8 cellular contexts compared by ENCODE assay signal in the genomic region with DNA sequence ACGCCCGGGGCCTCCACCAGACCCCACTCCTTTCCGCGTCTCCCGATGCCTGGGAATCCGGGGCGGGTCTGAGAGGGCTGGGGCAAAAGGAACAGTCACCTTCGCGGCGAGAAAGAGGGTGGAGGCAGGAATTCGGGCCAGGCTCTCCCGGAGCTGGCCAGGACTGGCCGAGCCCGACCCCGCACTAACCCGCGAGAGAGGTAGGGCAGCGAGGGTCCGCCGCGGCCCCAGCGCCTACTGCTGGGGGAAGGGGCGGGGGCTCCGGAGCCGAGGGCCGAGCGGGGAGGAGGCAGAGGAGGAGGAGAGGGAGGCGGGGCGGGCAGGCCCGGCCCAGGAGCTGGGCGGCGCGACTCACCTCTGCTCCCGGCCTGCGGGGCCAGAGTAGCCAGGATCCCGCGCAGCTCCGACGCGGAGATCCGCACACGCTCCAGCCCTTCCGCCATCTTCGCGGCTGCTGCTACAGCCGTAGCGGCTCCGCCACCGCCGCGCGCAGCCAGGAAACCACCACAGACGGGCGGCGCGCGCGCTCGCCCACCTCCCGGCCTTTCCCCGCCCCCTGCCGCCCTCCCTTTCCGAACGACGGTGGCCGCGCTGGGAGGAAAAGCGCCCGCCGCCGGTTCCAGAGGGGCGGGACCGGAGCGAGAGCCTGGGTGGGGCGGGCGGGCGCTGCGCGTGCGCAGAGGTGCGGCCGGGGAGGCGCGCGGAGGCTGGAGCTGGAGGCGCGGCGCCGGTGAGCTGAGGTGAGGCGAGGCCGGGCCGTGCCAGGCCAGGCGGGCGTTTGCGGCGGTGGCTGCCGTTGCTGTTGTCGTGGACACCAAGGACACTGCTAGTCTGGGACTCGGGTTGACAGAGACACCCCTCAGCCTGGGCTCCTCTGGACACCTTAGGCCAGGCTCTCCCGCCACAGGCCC. TPM values are rescaled to one million over a fixed set of nuclear protein-coding genes. Genes with fewer than 3 reads are reported as not detected.
DNase-seq lines count a peak whose midpoint lies in the region; ATAC-seq, FAIRE-seq and TF ChIP-seq lines count a peak whose summit lies in the region.

A gene (minus strand): TSS at position 508 of the 911 bp plus-strand sequence. CDS start 65 bp downstream, at position 443.
A gene with protein sequence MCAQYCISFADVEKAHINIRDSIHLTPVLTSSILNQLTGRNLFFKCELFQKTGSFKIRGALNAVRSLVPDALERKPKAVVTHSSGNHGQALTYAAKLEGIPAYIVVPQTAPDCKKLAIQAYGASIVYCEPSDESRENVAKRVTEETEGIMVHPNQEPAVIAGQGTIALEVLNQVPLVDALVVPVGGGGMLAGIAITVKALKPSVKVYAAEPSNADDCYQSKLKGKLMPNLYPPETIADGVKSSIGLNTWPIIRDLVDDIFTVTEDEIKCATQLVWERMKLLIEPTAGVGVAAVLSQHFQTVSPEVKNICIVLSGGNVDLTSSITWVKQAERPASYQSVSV (plus strand): TSS at position 673 of the 911 bp plus-strand sequence. CDS start 11,611 bp downstream, outside the sequence.

- WGBS in A549 (ENCODE audit: missing lambda C conversion rate) = 2% methylated on average over 49 of the region's 100 CpGs
- WGBS in mammary epithelial cell (ENCODE audit: low coverage, missing lambda C conversion rate) = 0% methylated on average over 8 of the region's 100 CpGs
- 0 to 1% (median 0%) methylated on average over 58 to 100 of the region's 100 CpGs for WGBS in small intestine, 3 donors

- TF ChIP-seq POLR2A in A549 (IDR thresholded peaks at IDR 0.05; ENCODE audit: low read length) = peak; percentile 86

- H4K20me1 ChIP-seq in mammary epithelial cell (ENCODE audit: insufficient read depth, low read length) = no peaks in the 10 kb centered on the region

- intact Hi-C loops in mammary epithelial cell (cut with micrococcal nuclease) = loop anchor here (1.0 kb wide), 1 partner anchor 33 kb away; a partner anchor contains a TSS

- BruUV-seq in mammary epithelial cell (replicated peaks; lab: Mats Ljungman, UMichigan) = no TSS peak

- H3K36me3 ChIP-seq in mammary epithelial cell (ENCODE audit: insufficient read depth, low read length) (no peaks in the 10 kb centered on the region), iPS-20b (ENCODE audit: insufficient read depth, low read depth, low read length) (peaks cover 23% of the 10 kb centered on the region), small intestine (ENCODE audit: control insufficient read depth in 2 of 2, insufficient read depth in 2 of 2, low read length in 2 of 2) (peaks cover 0 to 7% of the 10 kb centered on the region in 2 donors)

- FAIRE-seq in A549 (lab: Jason Lieb, UNC) (no peak), small intestine (lab: Jason Lieb, UNC) (no peak)

- ATAC-seq in A549 (peak; percentile 96 to 97), GM18520 (IDR thresholded peaks at IDR 0.05; ENCODE audit: unreplicated experiment) (peak; percentile 72), HG03060 (IDR thresholded peaks at IDR 0.05; ENCODE audit: low read depth, unreplicated experiment) (peak; percentile 38)

- H2AFZ ChIP-seq in mammary epithelial cell (ENCODE audit: low read depth, low read length) = peak within 1 kb of the TSS; percentile 96

- peak within 1 kb of the TSS; percentile 97 to 99 for H3K27ac ChIP-seq in A549
- peak within 1 kb of the TSS; percentile 85 for H3K27ac ChIP-seq in mammary epithelial cell (ENCODE audit: insufficient read depth, low read depth, low read length)
- no peak within 1 kb of the TSS for H3K27ac ChIP-seq in iPS-20b (ENCODE audit: low read length)
- peak within 1 kb of the TSS; percentile 80 to 92 for H3K27ac ChIP-seq in small intestine (ENCODE audit: low read depth in 1 of 2, low read length in 1 of 2)

- TF ChIP-seq CTCF in A549 (IDR thresholded peaks at IDR 0.05) (no peak), WI38 (IDR thresholded peaks at IDR 0.05; ENCODE audit: low read depth, low read length) (no peak), mammary epithelial cell (conservative IDR thresholded peaks at IDR 0.05 in 1 of 2, IDR thresholded peaks at IDR 0.05 in 1 of 2; ENCODE audit: extremely low read depth in 1 of 2, insufficient read depth in 1 of 2, low read depth in 1 of 2, low read length in 2 of 2) (no peak)

- dilution Hi-C loops in mammary epithelial cell (cut with HindIII; ENCODE audit: low sequenced_read_pairs) = no loop called here

- POLR2A ChIA-PET in A549 (lab: Yijun Ruan, JAX) = interaction anchor here (0.6 to 2.6 kb wide), 22 partner anchors 9 to 961 kb away, joined by 3 to 37 read pairs (median 5); a partner anchor contains a TSS

- peak within 1 kb of the TSS; percentile 98 for H3K4me2 ChIP-seq in A549
- H3K4me2 ChIP-seq in mammary epithelial cell (ENCODE audit: insufficient read depth, low read depth, low read length) = peak within 1 kb of the TSS; percentile 94

- in situ Hi-C loops in mammary epithelial cell (cut with MboI; ENCODE audit: low sequenced_read_pairs in 2 of 2) = no loop called here

- peak within 1 kb of the TSS; percentile 75 for H3K4me3 ChIP-seq in A549
- peak within 1 kb of the TSS; percentile 92 for H3K4me3 ChIP-seq in WI38 (ENCODE audit: low read depth, low read length)
- H3K4me3 ChIP-seq in mammary epithelial cell (replicated peaks in 1 of 3; ENCODE audit: insufficient read depth in 1 of 3, low read depth in 2 of 3, low read length in 3 of 3) = peak within 1 kb of the TSS; percentile 92 to 99 (median 96)
- H3K4me3 ChIP-seq in iPS-20b (ENCODE audit: low read length) = peak within 1 kb of the TSS; percentile 89
- H3K4me3 ChIP-seq in small intestine (ENCODE audit: low read depth in 1 of 2, low read length in 2 of 2) = peak within 1 kb of the TSS; percentile 67 to 93

- no peaks in the 10 kb centered on the region for H3K27me3 ChIP-seq in mammary epithelial cell (ENCODE audit: insufficient read depth, low read length)
- no peaks in the 10 kb centered on the region for H3K27me3 ChIP-seq in iPS-20b (ENCODE audit: insufficient read depth, low read length)
- no peaks in the 10 kb centered on the region for H3K27me3 ChIP-seq in small intestine (ENCODE audit: control insufficient read depth in 2 of 2, insufficient read depth in 2 of 2, low read length in 2 of 2)

- H3K9ac ChIP-seq in mammary epithelial cell (ENCODE audit: insufficient read depth, low read length) (peak within 1 kb of the TSS; percentile 96), iPS-20b (ENCODE audit: low read depth, low read length) (peak within 1 kb of the TSS; percentile 84)

- CTCF ChIA-PET in A549 (lab: Yijun Ruan, JAX) = interaction anchor here (0.6 to 3.0 kb wide), 13 partner anchors 8 to 278 kb away, joined by 3 to 15 read pairs (median 4); a partner anchor contains a TSS
- CTCF ChIA-PET in mammary epithelial cell (lab: Charles Lee; ENCODE audit: low non-redundant PET) = interaction anchor here (0.7 kb wide), 1 partner anchor 275 kb away, joined by 3 read pairs; no protein-coding TSS in a partner anchor

- H3K79me2 ChIP-seq in mammary epithelial cell (ENCODE audit: insufficient read depth, low read length) = peaks cover 73% of the 10 kb centered on the region

- no peak for TF ChIP-seq EP300 in A549 (IDR thresholded peaks at IDR 0.05)

- TF ChIP-seq RAD21 in A549 (conservative IDR thresholded peaks at IDR 0.05 in 1 of 2, IDR thresholded peaks at IDR 0.05 in 1 of 2) = no peak

- no peaks in the 10 kb centered on the region for H3K9me3 ChIP-seq in A549
- H3K9me3 ChIP-seq in mammary epithelial cell (replicated peaks; ENCODE audit: insufficient read depth, low read length) = no peaks in the 10 kb centered on the region
- H3K9me3 ChIP-seq in iPS-20b (ENCODE audit: insufficient read depth, low read depth, low read length) = no peaks in the 10 kb centered on the region
- H3K9me3 ChIP-seq in small intestine (ENCODE audit: control insufficient read depth, low read depth) = no peaks in the 10 kb centered on the region

- peaks cover 13% of the 10 kb centered on the region; the same call in 2 of the 3 replicates for H3K4me1 ChIP-seq in A549
- H3K4me1 ChIP-seq in mammary epithelial cell (ENCODE audit: insufficient read depth, low read length) = peaks cover 16% of the 10 kb centered on the region
- H3K4me1 ChIP-seq in iPS-20b (ENCODE audit: insufficient read depth, low read length) = no peaks in the 10 kb centered on the region; the same call in 1 of the 2 replicates
- H3K4me1 ChIP-seq in small intestine (ENCODE audit: control insufficient read depth in 2 of 2, insufficient read depth in 1 of 2, low read depth in 1 of 2, low read length in 1 of 2) = no peaks in the 10 kb centered on the region

- DNase-seq in A549 (ENCODE audit: low read depth in 1 of 2, low spot score in 1 of 2) (peak; percentile 92 to 95), NCI-H2171 treated with DMSO at 0.1 percent for 48 hours (lab: John Stamatoyannopoulos, UW) (peak; percentile 85), mammary epithelial cell (peak; percentile 92), small intestine (peak; percentile 92)

TF ChIP-seq in A549, 52 proteins besides CTCF, POLR2A, EP300 and RAD21 (continues in another document):
- no peak for TF ChIP-seq ZC3H11A (IDR thresholded peaks at IDR 0.05)
- TF ChIP-seq, protein P1, sequence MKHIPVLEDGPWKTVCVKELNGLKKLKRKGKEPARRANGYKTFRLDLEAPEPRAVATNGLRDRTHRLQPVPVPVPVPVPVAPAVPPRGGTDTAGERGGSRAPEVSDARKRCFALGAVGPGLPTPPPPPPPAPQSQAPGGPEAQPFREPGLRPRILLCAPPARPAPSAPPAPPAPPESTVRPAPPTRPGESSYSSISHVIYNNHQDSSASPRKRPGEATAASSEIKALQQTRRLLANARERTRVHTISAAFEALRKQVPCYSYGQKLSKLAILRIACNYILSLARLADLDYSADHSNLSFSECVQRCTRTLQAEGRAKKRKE (CRISPR knock-in tag; IDR thresholded peaks at IDR 0.05; ENCODE audit: low read depth) = no peak
- no peak for TF ChIP-seq ZNF302 (CRISPR knock-in tag; IDR thresholded peaks at IDR 0.05)

RNA-seq across cellular contexts. Expression of the first gene that starts in this region (rescaled TPM):
- 4.7 and 13.1 TPM in 2 replicates for polyA plus RNA-seq in A549 (2011; rRNA removed)
- 8.1 and 13.5 TPM in 2 replicates for polyA plus RNA-seq in A549 (2012; cell fraction: cytosol; rRNA removed)
- 39.5 and 57.3 TPM in 2 replicates for polyA plus RNA-seq in A549 (2012; cell fraction: nucleus; rRNA removed)
- polyA plus RNA-seq in A549 (2017; fragmentation: RNase III; extraction: RNeasy Plus Mini Kit Qiagen cat#74134 plus additional on column Dnase treatment) = 17.0 to 17.9 TPM (median 17.2 TPM) in 3 replicates
- polyA minus RNA-seq in A549 (2011; rRNA and poly(A)+ RNA removed) = 43.5 and 48.4 TPM in 2 replicates
- 10 to 100 TPM; 22.8 to 27.7 TPM for total RNA-seq in mammary epithelial cell
- 6.1 TPM for polyA plus RNA-seq in mammary epithelial cell
- 129 TPM for polyA minus RNA-seq in mammary epithelial cell
- polyA plus RNA-seq in small intestine = 10 to 100 TPM; 15.9 to 16.9 (median 15.9) TPM

RNA-seq across cellular contexts. Expression of the second gene that starts in this region (rescaled TPM):
- polyA plus RNA-seq in A549 (2011; rRNA removed) (13.2 and 16.2 TPM in 2 replicates), A549 (2017; fragmentation: RNase III; extraction: RNeasy Plus Mini Kit Qiagen cat#74134 plus additional on column Dnase treatment) (14.8 to 21.4 TPM (median 16.7 TPM) in 3 replicates), mammary epithelial cell (23.6 TPM), small intestine (1 to 10 TPM; 2.2 to 8.3 (median 2.2) TPM)
- polyA plus RNA-seq in A549 (2012; cell fraction: cytosol; rRNA removed) = 6.4 and 8.2 TPM in 2 replicates
- polyA plus RNA-seq in A549 (2012; cell fraction: nucleus; rRNA removed) = 3.8 and 4.8 TPM in 2 replicates
- 14.4 and 16.6 TPM in 2 replicates for polyA minus RNA-seq in A549 (2011; rRNA and poly(A)+ RNA removed)
- 10 to 100 TPM in 1 of 2 donors, 1 to 10 TPM in 1; 9.8 to 18.5 TPM for total RNA-seq in mammary epithelial cell
- polyA minus RNA-seq in mammary epithelial cell = 60.3 TPM

Comparison
In these comparisons a context has a peak if more than half of its experiments do, and no peak if none do; other contexts are left out.
1. ATAC-seq: peak in every context shown above with its lines; median percentile 96 in A549; 72 in GM18520; 38 in HG03060.